ENCODE assay signal across 9 cellular contexts in genomic region chr14:102234331-102235264, GRCh38.
DNase-seq lines count a peak whose midpoint lies in the region; ATAC-seq, FAIRE-seq and TF ChIP-seq lines count a peak whose summit lies in the region.
"Had no signal": no experiment of that assay in that cellular context is flagged by ENCODE, and none has a peak within 500 bp of the region (broad histone marks: within the 10 kb centered on the region; RNA-seq: fewer than 3 reads in every experiment).

No MANE protein-coding gene starts in this region.

- FAIRE-seq in GM12892 (lab: Jason Lieb, UNC), result peak; percentile 36

- intact Hi-C loops in esophagus muscularis mucosa (cut with DNase I), result loop anchor here (2.0 to 5.0 kb wide), 2 partner anchors 80 to 288 kb away; no protein-coding TSS in a partner anchor
- intact Hi-C loops in psoas muscle (cut with DNase I), result loop anchor here (1.0 to 2.0 kb wide), 2 partner anchors 80 kb away; no protein-coding TSS in a partner anchor

- peaks cover 4 to 39% (median 29%) of the 10 kb centered on the region in 4 donors for H3K36me3 ChIP-seq in esophagus muscularis mucosa
- H3K36me3 ChIP-seq in psoas muscle (ENCODE audit: insufficient read depth in 1 of 2, low read depth in 1 of 2), result no peaks in the 10 kb centered on the region
- H3K36me3 ChIP-seq: SJSA1 had no signal

- no peak for ATAC-seq in psoas muscle
- ATAC-seq in HG02884 (IDR thresholded peaks at IDR 0.05; ENCODE audit: unreplicated experiment), result no peak

- H3K4me1 ChIP-seq in esophagus muscularis mucosa (peaks cover 8 to 16% (median 10%) of the 10 kb centered on the region in 4 donors), psoas muscle (no peaks in the 10 kb centered on the region)
- H3K4me1 ChIP-seq: SJSA1 had no signal

- H3K9me3 ChIP-seq in esophagus muscularis mucosa (no peaks in the 10 kb centered on the region), psoas muscle (no peaks in the 10 kb centered on the region)
- H3K9me3 ChIP-seq: SJSA1 had no signal

- peak overlapping the region; percentile 27 to 41 (median 30) for H3K4me3 ChIP-seq in esophagus muscularis mucosa
- peak overlapping the region; percentile 18 for H3K4me3 ChIP-seq in psoas muscle
- H3K4me3 ChIP-seq: SJSA1 had no signal

- H3K27ac ChIP-seq in esophagus muscularis mucosa (replicated peaks in 1 of 4) (peak overlapping the region in 1 of 4 donors; percentile 39), psoas muscle (no peak overlapping the region)
- H3K27ac ChIP-seq: SJSA1 had no signal

- TF ChIP-seq POLR2A in GM12892 (IDR thresholded peaks at IDR 0.05; ENCODE audit: low read depth, low read length) (no peak), esophagus muscularis mucosa (IDR thresholded peaks at IDR 0.05; ENCODE audit: low read depth) (no peak)

- WGBS in esophagus muscularis mucosa, result 68% methylated on average over 34 of the region's 34 CpGs
- WGBS in psoas muscle, 3 donors, result 77 to 78% (median 78%) methylated on average over 34 of the region's 34 CpGs

- no peak for DNase-seq in GM12892 (ENCODE audit: insufficient read length)
- DNase-seq in RPMI7951 (ENCODE audit: low read depth), result peak; percentile 72
- no peak for DNase-seq in esophagus muscularis mucosa (ENCODE audit: extremely low spot score)
- DNase-seq in psoas muscle, result no peak
- DNase-seq in islet precursor cell, result no peak
- DNase-seq in activated effector memory CD4-positive, alpha-beta T cell treated with Interleukin-2 at 50 U/mL for 16 hours, result no peak
- DNase-seq in SIG-M5 treated with dmso at 0.1 percent for 504 hours (lab: John Stamatoyannopoulos, UW; ENCODE audit: unreplicated experiment), result no peak

- no peak for TF ChIP-seq EP300 in esophagus muscularis mucosa (IDR thresholded peaks at IDR 0.05)

- TF ChIP-seq CTCF in esophagus muscularis mucosa (IDR thresholded peaks at IDR 0.05) (no peak), psoas muscle (IDR thresholded peaks at IDR 0.05) (no peak)

- no peaks in the 10 kb centered on the region for H3K27me3 ChIP-seq in esophagus muscularis mucosa
- no peaks in the 10 kb centered on the region for H3K27me3 ChIP-seq in psoas muscle (ENCODE audit: insufficient read depth in 3 of 3, low read length in 2 of 3)
- H3K27me3 ChIP-seq: SJSA1 had no signal
